In the genomic region with DNA sequence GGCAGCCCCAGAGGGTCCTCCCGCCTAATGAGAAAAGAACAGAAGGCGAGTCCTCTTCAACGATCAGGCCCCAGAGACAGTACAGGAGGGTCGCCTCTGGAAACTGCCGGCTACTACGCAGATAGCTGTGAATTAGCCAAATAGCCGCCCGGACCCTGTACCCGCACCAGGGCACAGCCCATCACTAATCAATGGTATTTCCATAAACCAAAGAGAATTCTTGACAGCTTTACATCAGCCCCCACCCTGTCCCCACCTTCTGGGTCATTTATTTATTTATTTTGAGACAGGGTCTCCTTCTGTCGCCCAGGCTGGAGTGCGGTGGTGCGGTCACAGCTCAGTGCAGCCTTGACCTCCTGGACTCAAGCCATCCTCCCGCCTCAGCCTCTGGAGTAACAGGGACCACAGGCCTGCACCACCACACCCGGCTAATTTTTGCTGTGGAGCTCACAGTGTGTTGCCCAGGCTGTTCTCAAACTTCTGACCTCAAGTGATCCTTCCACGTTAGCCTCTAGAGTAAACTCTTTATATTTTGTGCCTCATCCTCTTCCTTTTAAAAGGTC, we compare ENCODE assay signal across 8 cellular contexts. TPM values are rescaled to one million over a fixed set of nuclear protein-coding genes. Genes with fewer than 3 reads are reported as not detected.
DNase-seq lines count a peak whose midpoint lies in the region; ATAC-seq, FAIRE-seq and TF ChIP-seq lines count a peak whose summit lies in the region.

No MANE protein-coding gene starts in this region.

- intact Hi-C loops in left ventricle myocardium superior (cut with micrococcal nuclease), result no loop called here

- no peak for DNase-seq in H7
- DNase-seq in left ventricle myocardium superior, result peak; percentile 30
- no peak for DNase-seq in D721Med (ENCODE audit: insufficient read length, low spot score)
- DNase-seq in LoVo (ENCODE audit: low spot score), result no peak
- no peak for DNase-seq in NCI-H187 treated with DMSO at 0.1 percent for 48 hours (lab: John Stamatoyannopoulos, UW)

- no peaks in the 10 kb centered on the region for H3K27me3 ChIP-seq in H7 (ENCODE audit: control insufficient read depth, insufficient read depth, low read length)

- no peak for FAIRE-seq in D721Med (lab: Jason Lieb, UNC)

- TF ChIP-seq CTCF in VCaP (conservative IDR thresholded peaks at IDR 0.05) (no peak), D721Med (IDR thresholded peaks at IDR 0.05; ENCODE audit: insufficient read depth, missing control alignments) (no peak)

- H3K4me3 ChIP-seq in H7 (ENCODE audit: insufficient read depth, low read depth, low read length), result peak overlapping the region; percentile 71
- H3K4me3 ChIP-seq in skin epidermis, result peak overlapping the region; percentile 68 to 100 (median 96)

- no peak for ATAC-seq in left ventricle myocardium superior
- no peak for ATAC-seq in GM18511 (IDR thresholded peaks at IDR 0.05; ENCODE audit: unreplicated experiment)

- H3K27ac ChIP-seq in VCaP (peak overlapping the region; percentile 77), skin epidermis (peak overlapping the region in 20 of 21 experiments; percentile 88 to 99 (median 98))

- H3K36me3 ChIP-seq in H7 (replicated peaks; ENCODE audit: control insufficient read depth, insufficient read depth, low read length), result no peaks in the 10 kb centered on the region

RNA-seq across cellular contexts. Expression of a gene that starts 0.8 kb away (rescaled TPM):
- total RNA-seq in H7 (2014; rRNA removed; shearing (Covaris generic)), result 39.1 and 42.6 TPM in 2 replicates
- 53.2 TPM for total RNA-seq in left ventricle myocardium superior

RNA-seq across cellular contexts. Expression of a gene that starts 13.1 kb away (rescaled TPM):
- not detected in 2 replicates for total RNA-seq in H7 (2014; rRNA removed; shearing (Covaris generic))
- total RNA-seq in left ventricle myocardium superior, result not detected

RNA-seq across cellular contexts. Expression of a gene that starts 17.5 kb away (rescaled TPM):
- total RNA-seq in H7 (2014; rRNA removed; shearing (Covaris generic)), result 50.2 and 60.3 TPM in 2 replicates
- total RNA-seq in left ventricle myocardium superior, result 21.6 TPM

RNA-seq across cellular contexts. Expression of a gene that starts 31.3 kb away (rescaled TPM):
- 0.11 TPM in 1 of 2 replicates, not detected in the other for total RNA-seq in H7 (2014; rRNA removed; shearing (Covaris generic))
- 1.6 TPM for total RNA-seq in left ventricle myocardium superior

RNA-seq across cellular contexts. Expression of a gene that starts 44.8 kb away (rescaled TPM):
- total RNA-seq in H7 (2014; rRNA removed; shearing (Covaris generic)), result not detected in 2 replicates
- total RNA-seq in left ventricle myocardium superior, result 0.27 TPM
